9 cellular contexts compared by ENCODE assay signal in the genomic region with DNA sequence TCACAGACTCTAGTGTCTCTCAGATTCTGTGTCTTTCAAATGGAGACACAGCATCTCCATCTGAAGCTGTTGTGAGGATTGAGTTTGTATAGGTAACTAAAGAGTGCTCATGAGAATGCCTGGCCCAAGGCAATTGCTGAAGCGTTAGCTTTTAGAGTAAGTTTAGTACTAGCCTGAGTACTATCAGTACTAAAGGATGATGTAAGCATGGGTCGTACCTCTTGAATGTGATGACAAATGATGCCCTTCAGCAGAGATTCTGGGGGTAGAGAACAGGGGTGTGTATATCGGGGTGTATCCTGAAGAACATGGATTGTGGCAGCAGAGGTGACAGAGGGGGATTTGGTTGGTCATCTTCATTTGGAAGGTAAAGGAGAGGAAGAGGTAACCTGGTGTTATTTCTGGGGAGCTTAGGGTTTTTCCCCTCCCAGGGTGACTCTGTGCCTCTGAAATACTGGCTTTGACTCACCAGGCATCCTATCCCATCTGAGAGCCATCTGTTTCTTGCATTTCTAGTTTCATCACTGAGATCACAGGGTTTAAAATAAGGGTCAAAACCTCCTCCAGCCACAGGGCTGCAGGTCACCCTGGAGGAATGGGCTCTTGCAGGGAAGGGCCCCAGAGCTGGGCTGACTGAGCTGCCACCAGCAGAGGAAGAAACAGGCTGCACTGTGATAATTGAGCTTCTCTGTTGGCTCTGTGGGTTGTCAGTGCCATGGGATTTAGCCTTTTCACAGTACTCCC.
DNase-seq lines count a peak whose midpoint lies in the region; ATAC-seq and TF ChIP-seq lines count a peak whose summit lies in the region.
"Had no signal": no experiment of that assay in that cellular context is flagged by ENCODE, and none has a peak within 500 bp of the region (broad histone marks: within the 10 kb centered on the region; RNA-seq: fewer than 3 reads in every experiment).

No MANE protein-coding gene starts in this region.

- H3K4me1 ChIP-seq in OCI-LY3 (ENCODE audit: low read length) = peaks cover 63% of the 10 kb centered on the region
- peaks cover 15% of the 10 kb centered on the region for H3K4me1 ChIP-seq in vagina

- H3K4me3 ChIP-seq in OCI-LY3 (ENCODE audit: low read length) (peak overlapping the region; percentile 49), vagina (no peak overlapping the region)

- H3K36me3 ChIP-seq in OCI-LY3 (replicated peaks; ENCODE audit: low read depth, low read length) (peaks cover 9% of the 10 kb centered on the region), vagina (no peaks in the 10 kb centered on the region)

- peak overlapping the region in 1 of 2 donors; percentile 7 for H3K27ac Mint-ChIP-seq in activated naive CD4-positive, alpha-beta T cell treated with anti-CD3 and anti-CD28 coated beads, Interleukin-2, amount 50 U/mL, for 72 hours

- H3K9me3 Mint-ChIP-seq in activated naive CD4-positive, alpha-beta T cell treated with anti-CD3 and anti-CD28 coated beads, Interleukin-2, amount 50 U/mL, for 72 hours = no peaks in the 10 kb centered on the region

- peak overlapping the region; percentile 45; the same call in 1 of the 2 replicates for H3K9ac ChIP-seq in OCI-LY3 (ENCODE audit: low read length)

- no peak overlapping the region for H2AFZ ChIP-seq in OCI-LY3 (ENCODE audit: low read depth, low read length)

- peak overlapping the region; percentile 92 for H3K27ac ChIP-seq in OCI-LY3 (ENCODE audit: low read length)
- no peak overlapping the region for H3K27ac ChIP-seq in vagina

- H3K9me3 ChIP-seq in OCI-LY3 (ENCODE audit: insufficient read depth, low read length) (no peaks in the 10 kb centered on the region), vagina (no peaks in the 10 kb centered on the region)

- peak; percentile 73 to 79 for ATAC-seq in activated naive CD4-positive, alpha-beta T cell treated with anti-CD3 and anti-CD28 coated beads, Interleukin-2, amount 50 U/mL, for 72 hours
- ATAC-seq in HG02759 (IDR thresholded peaks at IDR 0.05; ENCODE audit: unreplicated experiment) = peak; percentile 69

- H3K36me3 Mint-ChIP-seq in activated naive CD4-positive, alpha-beta T cell treated with anti-CD3 and anti-CD28 coated beads, Interleukin-2, amount 50 U/mL, for 72 hours = no peaks in the 10 kb centered on the region

- H3K27me3 ChIP-seq in OCI-LY3 (ENCODE audit: low read depth, low read length) (no peaks in the 10 kb centered on the region), vagina (no peaks in the 10 kb centered on the region)

- intact Hi-C loops in vagina (cut with DNase I) = no loop called here

- peak overlapping the region; percentile 63 for H3K4me2 ChIP-seq in OCI-LY3 (ENCODE audit: low read length)

- no peaks in the 10 kb centered on the region for H4K20me1 ChIP-seq in OCI-LY3 (ENCODE audit: insufficient read depth, low read length)

- no peaks in the 10 kb centered on the region for H3K79me2 ChIP-seq in OCI-LY3 (ENCODE audit: low read length)

- no peak for DNase-seq in activated naive CD4-positive, alpha-beta T cell treated with anti-CD3 and anti-CD28 coated beads, Interleukin-2, amount 50 U/mL, for 72 hours (ENCODE audit: low spot score in 2 of 2)
- no peak for DNase-seq in activated naive CD4-positive, alpha-beta T cell treated with anti-CD3 and anti-CD28 coated beads, Interleukin-2, amount 50 U/mL, for 16 hours
- no peak for DNase-seq in stimulated activated CD4-positive, alpha-beta T cell treated with anti-CD3 and anti-CD28 coated beads, Interleukin-4, amount 100 ng/mL, for 4 hours
- DNase-seq in G401 (ENCODE audit: low spot score) (no peak), vagina (ENCODE audit: extremely low spot score in 2 of 2) (no peak), GM13976 (ENCODE audit: low spot score) (no peak)
- DNase-seq: effector CD8-positive, alpha-beta T cell had no signal

- in situ Hi-C loops in G401 (cut with HindIII; ENCODE audit: low sequenced_read_pairs) = no loop called here
- in situ Hi-C loops in GM13976 (cut with MboI; ENCODE audit: low sequenced_read_pairs, unreplicated experiment) = no loop called here

- TF ChIP-seq CTCF in OCI-LY3 (IDR thresholded peaks at IDR 0.05; ENCODE audit: low read depth, low read length) (no peak), vagina (IDR thresholded peaks at IDR 0.05) (no peak), GM13976 (IDR thresholded peaks at IDR 0.05; ENCODE audit: borderline replicate concordance, control extremely low read depth, extremely low read depth, insufficient read depth, missing control alignments) (no peak)

- no peak for TF ChIP-seq POLR2A in vagina (IDR thresholded peaks at IDR 0.05)
